21 cellular contexts compared by ENCODE assay signal in genomic region chr13:76764916-76765315, GRCh38.
DNase-seq lines count a peak whose midpoint lies in the region; ATAC-seq and TF ChIP-seq lines count a peak whose summit lies in the region.
"Had no signal": no experiment of that assay in that cellular context is flagged by ENCODE, and none has a peak within 500 bp of the region (broad histone marks: within the 10 kb centered on the region; RNA-seq: fewer than 3 reads in every experiment).

No MANE protein-coding gene starts in this region.

- TF ChIP-seq CTCF in heart right ventricle (IDR thresholded peaks at IDR 0.05): no peak
- TF ChIP-seq CTCF in esophagus muscularis mucosa (IDR thresholded peaks at IDR 0.05): no peak
- TF ChIP-seq CTCF in upper lobe of left lung (IDR thresholded peaks at IDR 0.05): no peak

- H3K4ac ChIP-seq in trophoblast cell (ENCODE audit: low read depth, low read length): no peak overlapping the region

- no peak overlapping the region for H4K91ac ChIP-seq in trophoblast cell (ENCODE audit: low read depth, low read length)

- no peak overlapping the region for H2AK5ac ChIP-seq in trophoblast cell (ENCODE audit: low read length)

- DNase-seq in heart right ventricle: no peak
- DNase-seq in left cardiac atrium: no peak
- DNase-seq in esophagus muscularis mucosa (ENCODE audit: extremely low spot score): no peak
- no peak for DNase-seq in trophoblast cell
- DNase-seq in upper lobe of left lung: no peak
- DNase-seq in posterior vena cava (ENCODE audit: low spot score): no peak
- DNase-seq: activated CD4-positive, alpha-beta T cell treated with anti-CD3 and anti-CD28 coated beads, Interleukin-2, amount 50 U/mL, for 48 hours; activated naive CD4-positive, alpha-beta T cell treated with anti-CD3 and anti-CD28 coated beads, Interleukin-2, amount 50 U/mL, for 16 hours; amniotic stem cell; cortex of kidney; endodermal cell; KG1; mesenchymal stem cell; MM.1S; NCI-H1417; stimulated activated naive CD8-positive, alpha-beta T cell treated with anti-CD3 and anti-CD28 coated beads, Interleukin-15, amount 100 ng/mL, for 72 hours had no signal

- ATAC-seq in heart right ventricle (peak in 1 of 8 donors; percentile 36), left cardiac atrium (no peak), upper lobe of left lung (ENCODE audit: low FRiP score in 2 of 2) (no peak), GM21515 (IDR thresholded peaks at IDR 0.05; ENCODE audit: unreplicated experiment) (no peak), HG02885 (IDR thresholded peaks at IDR 0.05; ENCODE audit: poor library complexity, unreplicated experiment) (no peak)
- ATAC-seq: A549; stimulated activated naive CD8-positive, alpha-beta T cell treated with anti-CD3 and anti-CD28 coated beads, Interleukin-15, amount 100 ng/mL, for 72 hours had no signal

- no peak overlapping the region for H3K4me2 ChIP-seq in trophoblast cell (ENCODE audit: low read length)
- H3K4me2 ChIP-seq: A549, neural progenitor cell had no signal

- no peak overlapping the region for H2BK5ac ChIP-seq in trophoblast cell (ENCODE audit: low read depth, low read length, poor library complexity)

- H2BK120ac ChIP-seq in trophoblast cell (ENCODE audit: insufficient read depth, low read length, poor library complexity): peak overlapping the region; percentile 52

- H3K14ac ChIP-seq in trophoblast cell (ENCODE audit: low read length): no peak overlapping the region

- WGBS in heart right ventricle, 2 donors: 94 to 100% methylated on average over 1 of the region's 1 CpG
- 92% methylated on average over 1 of the region's 1 CpG for WGBS in esophagus muscularis mucosa
- WGBS in trophoblast cell (ENCODE audit: extremely low coverage, insufficient coverage, insufficient read length): no CpG with 5 or more reads among the region's 1 CpG
- 82 to 91% methylated on average over 1 of the region's 1 CpG for WGBS in upper lobe of left lung, 2 donors

- TF ChIP-seq EP300 in esophagus muscularis mucosa (IDR thresholded peaks at IDR 0.05) (no peak), upper lobe of left lung (IDR thresholded peaks at IDR 0.05) (no peak)

- no peak overlapping the region for H3K23ac ChIP-seq in trophoblast cell (ENCODE audit: low read length)

- H3K36me3 ChIP-seq in heart right ventricle (no peaks in the 10 kb centered on the region), esophagus muscularis mucosa (no peaks in the 10 kb centered on the region), trophoblast cell (ENCODE audit: control insufficient read depth in 1 of 2, insufficient read depth in 2 of 2, low read length in 2 of 2) (no peaks in the 10 kb centered on the region), upper lobe of left lung (no peaks in the 10 kb centered on the region)
- H3K36me3 ChIP-seq: neural progenitor cell, tibial nerve had no signal

- no peak overlapping the region for H2AFZ ChIP-seq in trophoblast cell (ENCODE audit: insufficient read depth, low read length, poor library complexity)
- H2AFZ ChIP-seq: neural progenitor cell had no signal

- H3K4me1 ChIP-seq in heart right ventricle: peaks cover 0 to 32% (median 25%) of the 10 kb centered on the region in 9 donors
- H3K4me1 ChIP-seq in esophagus muscularis mucosa: peaks cover 6 to 25% (median 17%) of the 10 kb centered on the region in 4 donors
- H3K4me1 ChIP-seq in trophoblast cell (ENCODE audit: control insufficient read depth in 1 of 2, insufficient read depth in 2 of 2, low read length in 2 of 2): peaks cover 0 to 5% of the 10 kb centered on the region in 2 experiments
- H3K4me1 ChIP-seq in upper lobe of left lung: peaks cover 0 to 7% (median 6%) of the 10 kb centered on the region in 4 donors
- H3K4me1 ChIP-seq: A549, neural progenitor cell had no signal

- H4K12ac ChIP-seq in trophoblast cell (ENCODE audit: low read depth, low read length): no peak overlapping the region

- H3K79me1 ChIP-seq in trophoblast cell (ENCODE audit: low read length): no peaks in the 10 kb centered on the region

- peak overlapping the region; percentile 52 to 85 (median 75) for H3K27ac ChIP-seq in heart right ventricle
- H3K27ac ChIP-seq in esophagus muscularis mucosa (replicated peaks in 1 of 4): peak overlapping the region in 3 of 4 donors; percentile 31 to 53 (median 43)
- H3K27ac ChIP-seq in trophoblast cell (ENCODE audit: low read depth, low read length): no peak overlapping the region
- peak overlapping the region in 3 of 4 donors; percentile 37 to 70 (median 55) for H3K27ac ChIP-seq in upper lobe of left lung
- H3K27ac ChIP-seq: A549, neural progenitor cell had no signal

- peak overlapping the region; percentile 43 for H2BK12ac ChIP-seq in trophoblast cell (ENCODE audit: low read length)

- H3K18ac ChIP-seq in trophoblast cell (ENCODE audit: low read length): no peak overlapping the region

- H3K9me3 ChIP-seq in heart right ventricle (no peaks in the 10 kb centered on the region), esophagus muscularis mucosa (no peaks in the 10 kb centered on the region), trophoblast cell (ENCODE audit: insufficient read depth, low read depth, low read length) (no peaks in the 10 kb centered on the region), upper lobe of left lung (no peaks in the 10 kb centered on the region)
- H3K9me3 ChIP-seq: A549, tibial nerve had no signal

- no peak for TF ChIP-seq POLR2A in esophagus muscularis mucosa (IDR thresholded peaks at IDR 0.05; ENCODE audit: low read depth)
- TF ChIP-seq POLR2A in upper lobe of left lung (IDR thresholded peaks at IDR 0.05): no peak

- H3K27me3 ChIP-seq in heart right ventricle (no peaks in the 10 kb centered on the region), esophagus muscularis mucosa (no peaks in the 10 kb centered on the region), trophoblast cell (ENCODE audit: insufficient read depth, low read length) (no peaks in the 10 kb centered on the region), upper lobe of left lung (no peaks in the 10 kb centered on the region)
- H3K27me3 ChIP-seq: neural progenitor cell, tibial nerve had no signal

- H3K79me2 ChIP-seq in trophoblast cell (ENCODE audit: control insufficient read depth, insufficient read depth, low read length, poor library complexity): no peaks in the 10 kb centered on the region

- H4K8ac ChIP-seq in trophoblast cell (ENCODE audit: low read depth, low read length): no peak overlapping the region

- no peak overlapping the region for H3K9ac ChIP-seq in trophoblast cell (ENCODE audit: low read length)
- H3K9ac ChIP-seq: neural progenitor cell had no signal

- H3K4me3 ChIP-seq in heart right ventricle (peak overlapping the region in 7 of 10 donors; percentile 10 to 39 (median 25)), esophagus muscularis mucosa (no peak overlapping the region), trophoblast cell (ENCODE audit: low read depth, low read length) (no peak overlapping the region), upper lobe of left lung (no peak overlapping the region)
- H3K4me3 ChIP-seq: A549, neural progenitor cell, tibial nerve had no signal

- intact Hi-C loops in heart right ventricle (cut with DNase I) (loop anchor here in 4 of 10 donors (5.0 to 10.0 kb wide), 4 partner anchors 32 to 888 kb away; partner anchors contain the start of gene KCTD12 (in 2 of the 4)), left cardiac atrium (cut with DNase I) (no loop called here), esophagus muscularis mucosa (cut with DNase I) (no loop called here), posterior vena cava (cut with DNase I) (no loop called here)

Comparison
In these comparisons a context has a peak if more than half of its experiments do, and no peak if none do; other contexts are left out.
1. H3K4me3 ChIP-seq: peak in heart right ventricle (7 of 10); none in esophagus muscularis mucosa (0 of 4), trophoblast cell (single experiment) and upper lobe of left lung (0 of 4).